In genomic region chr11:6656581-6656915, GRCh38 we compare ENCODE assay signal across 10 cellular contexts. TPM values are rescaled to one million over a fixed set of nuclear protein-coding genes. Genes with fewer than 3 reads are reported as not detected.
DNase-seq lines count a peak whose midpoint lies in the region; TF ChIP-seq lines count a peak whose summit lies in the region.
"Had no signal": no experiment of that assay in that cellular context is flagged by ENCODE, and none has a peak within 500 bp of the region (broad histone marks: within the 10 kb centered on the region; RNA-seq: fewer than 3 reads in every experiment).

No MANE protein-coding gene starts in this region.

- H3K36me3 Mint-ChIP-seq in endothelial cell (ENCODE audit: low read depth, unreplicated experiment) (no peaks in the 10 kb centered on the region), neural progenitor cell (no peaks in the 10 kb centered on the region)

- no peaks in the 10 kb centered on the region for H3K79me2 ChIP-seq in neural progenitor cell (ENCODE audit: low read depth)

- H3K9ac ChIP-seq in BLaER1: no peak overlapping the region
- no peak overlapping the region for H3K9ac ChIP-seq in neural progenitor cell

- H3K27me3 Mint-ChIP-seq in endothelial cell (ENCODE audit: unreplicated experiment) (peaks cover 4% of the 10 kb centered on the region), neural progenitor cell (ENCODE audit: insufficient read depth, low read depth) (peaks cover 5% of the 10 kb centered on the region)

- peaks cover 11% of the 10 kb centered on the region for H3K4me1 Mint-ChIP-seq in endothelial cell (ENCODE audit: unreplicated experiment)
- H3K4me1 Mint-ChIP-seq in neural progenitor cell: peaks cover 11% of the 10 kb centered on the region

- peaks cover 23% of the 10 kb centered on the region; the same call in 1 of the 2 replicates for H4K20me1 ChIP-seq in BLaER1
- no peaks in the 10 kb centered on the region for H4K20me1 ChIP-seq in neural progenitor cell (ENCODE audit: low read depth)

- peak overlapping the region; percentile 82; the same call in 1 of the 2 replicates for H3K4me3 ChIP-seq in BLaER1
- H3K4me3 ChIP-seq in HFF-Myc (replicated peaks; ENCODE audit: low read depth, low read length): 0 out of 2 replicates have a peak overlapping the region, but pooled peaks have one; percentile 31
- peak overlapping the region; percentile 64 for H3K4me3 ChIP-seq in neural progenitor cell
- no peak overlapping the region for H3K4me3 ChIP-seq in testis

- H3K27me3 ChIP-seq in BLaER1: peaks cover 47% of the 10 kb centered on the region
- peaks cover 69% of the 10 kb centered on the region for H3K27me3 ChIP-seq in neural progenitor cell
- no peaks in the 10 kb centered on the region for H3K27me3 ChIP-seq in testis
- H3K27me3 ChIP-seq: right lobe of liver had no signal

- peaks cover 32% of the 10 kb centered on the region for H3K4me1 ChIP-seq in BLaER1
- H3K4me1 ChIP-seq in neural progenitor cell: peaks cover 3% of the 10 kb centered on the region
- peaks cover 3% of the 10 kb centered on the region for H3K4me1 ChIP-seq in testis
- H3K4me1 ChIP-seq: right lobe of liver had no signal

- no peak for DNase-seq in HFF-Myc (ENCODE audit: extremely low read depth, low read depth)
- DNase-seq in endothelial cell (ENCODE audit: low spot score): no peak
- DNase-seq in neural progenitor cell (ENCODE audit: low spot score): no peak
- no peak for DNase-seq in DMS53 (lab: John Stamatoyannopoulos, UW)
- no peak for DNase-seq in stimulated activated naive CD4-positive, alpha-beta T cell treated with Interleukin-2 at 50 U/mL for 16 hours (lab: John Stamatoyannopoulos, UW)
- no peak for DNase-seq in testis
- DNase-seq in activated gamma-delta T cell (lab: John Stamatoyannopoulos, UW): no peak
- DNase-seq: MM.1S had no signal

- intact Hi-C loops in testis (cut with DNase I; ENCODE audit: low total_unique reads): no loop called here

- H3K27ac ChIP-seq in BLaER1: no peak overlapping the region
- no peak overlapping the region for H3K27ac ChIP-seq in neural progenitor cell
- H3K27ac ChIP-seq in testis: no peak overlapping the region

- H3K4me3 Mint-ChIP-seq in endothelial cell (ENCODE audit: unreplicated experiment) (peak overlapping the region; percentile 91), neural progenitor cell (peak overlapping the region; percentile 87)

- H3K36me3 ChIP-seq in BLaER1 (no peaks in the 10 kb centered on the region), neural progenitor cell (no peaks in the 10 kb centered on the region), testis (ENCODE audit: low read depth, missing control alignments) (no peaks in the 10 kb centered on the region)
- H3K36me3 ChIP-seq: right lobe of liver had no signal

- H2AFZ ChIP-seq in neural progenitor cell (replicated peaks): peak overlapping the region; percentile 97

- no peak for TF ChIP-seq CTCF in HFF-Myc (IDR thresholded peaks at IDR 0.05; ENCODE audit: low read depth, low read length, missing control alignments)
- no peak for TF ChIP-seq CTCF in endothelial cell (IDR thresholded peaks at IDR 0.05; ENCODE audit: unreplicated experiment)
- no peak for TF ChIP-seq CTCF in neural progenitor cell (IDR thresholded peaks at IDR 0.05)
- TF ChIP-seq CTCF in testis (IDR thresholded peaks at IDR 0.05): no peak

- H3K9me3 ChIP-seq in BLaER1 (no peaks in the 10 kb centered on the region), neural progenitor cell (ENCODE audit: low read depth) (no peaks in the 10 kb centered on the region), testis (no peaks in the 10 kb centered on the region)
- H3K9me3 ChIP-seq: right lobe of liver had no signal

- peak overlapping the region; percentile 67 for H3K4me2 ChIP-seq in BLaER1
- H3K4me2 ChIP-seq in neural progenitor cell: peak overlapping the region; percentile 90

- H3F3A ChIP-seq in neural progenitor cell (ENCODE audit: low read depth): peaks cover 7% of the 10 kb centered on the region

- peak overlapping the region; percentile 33 for H3K27ac Mint-ChIP-seq in endothelial cell (ENCODE audit: unreplicated experiment)
- peak overlapping the region; percentile 55 for H3K27ac Mint-ChIP-seq in neural progenitor cell

- WGBS in testis, 2 donors: 52 to 55% methylated on average over 4 of the region's 4 CpGs

- no peaks in the 10 kb centered on the region for H3K9me3 Mint-ChIP-seq in endothelial cell (ENCODE audit: unreplicated experiment)
- H3K9me3 Mint-ChIP-seq in neural progenitor cell: no peaks in the 10 kb centered on the region

- TF ChIP-seq POLR2A in testis (IDR thresholded peaks at IDR 0.05): no peak

RNA-seq across cellular contexts. Expression of gene DCHS1, which starts 0.9 kb away (rescaled TPM):
- 156 TPM for total RNA-seq in endothelial cell (ENCODE audit: unreplicated experiment)
- total RNA-seq in neural progenitor cell (ENCODE audit: low replicate concordance): 4.5 and 9.0 TPM in 2 replicates
- total RNA-seq in testis: 1 to 10 TPM; 7.1 to 8.8 TPM
- polyA plus RNA-seq in testis (ENCODE audit: insufficient read depth, low read depth, low replicate concordance): 14.2 TPM

RNA-seq across cellular contexts. Expression of gene MRPL17, which starts 26.6 kb away (rescaled TPM):
- total RNA-seq in endothelial cell (ENCODE audit: unreplicated experiment) (44.8 TPM), neural progenitor cell (ENCODE audit: low replicate concordance) (24.3 and 30.9 TPM in 2 replicates), testis (10 to 100 TPM; 21.0 to 22.7 TPM)
- 49.5 TPM for polyA plus RNA-seq in testis (ENCODE audit: insufficient read depth, low read depth, low replicate concordance)

RNA-seq across cellular contexts. Expression of gene TPP1, which starts 37.3 kb away (rescaled TPM):
- total RNA-seq in endothelial cell (ENCODE audit: unreplicated experiment) (52.9 TPM), neural progenitor cell (ENCODE audit: low replicate concordance) (9.9 and 28.8 TPM in 2 replicates), testis (100 to 1,000 TPM; 134 to 151 TPM)
- polyA plus RNA-seq in testis (ENCODE audit: insufficient read depth, low read depth, low replicate concordance): 60.9 TPM

RNA-seq across cellular contexts. Expression of gene TAF10, which starts 44.5 kb away (rescaled TPM):
- total RNA-seq in endothelial cell (ENCODE audit: unreplicated experiment) (62.2 TPM), neural progenitor cell (ENCODE audit: low replicate concordance) (34.1 and 58.0 TPM in 2 replicates), testis (100 to 1,000 TPM; 123 to 210 TPM)
- 389 TPM for polyA plus RNA-seq in testis (ENCODE audit: insufficient read depth, low read depth, low replicate concordance)

RNA-seq across cellular contexts. Expression of gene ILK, which starts 53.0 kb away (rescaled TPM):
- 183 TPM for total RNA-seq in endothelial cell (ENCODE audit: unreplicated experiment)
- total RNA-seq in neural progenitor cell (ENCODE audit: low replicate concordance): 85.6 and 98.7 TPM in 2 replicates
- 100 to 1,000 TPM in 1 of 2 donors, 10 to 100 TPM in 1; 79.1 to 109 TPM for total RNA-seq in testis
- 122 TPM for polyA plus RNA-seq in testis (ENCODE audit: insufficient read depth, low read depth, low replicate concordance)

Comparison
In these comparisons a context has a peak if more than half of its experiments do, and no peak if none do; other contexts are left out.
1. H3K4me3 ChIP-seq: peak in BLaER1 (single experiment), HFF-Myc (single experiment) and neural progenitor cell (single experiment); none in testis (0 of 2).
2. RNA of gene DCHS1, which starts 0.9 kb away (total RNA-seq): 156 TPM in endothelial cell (single experiment); 7.1 to 8.8 TPM in testis and 4.5 to 9.0 TPM in neural progenitor cell; every median in the first group is over 10 times any median in the second.